Comparison of ENCODE assay signal across 1 cellular context in the genomic region with DNA sequence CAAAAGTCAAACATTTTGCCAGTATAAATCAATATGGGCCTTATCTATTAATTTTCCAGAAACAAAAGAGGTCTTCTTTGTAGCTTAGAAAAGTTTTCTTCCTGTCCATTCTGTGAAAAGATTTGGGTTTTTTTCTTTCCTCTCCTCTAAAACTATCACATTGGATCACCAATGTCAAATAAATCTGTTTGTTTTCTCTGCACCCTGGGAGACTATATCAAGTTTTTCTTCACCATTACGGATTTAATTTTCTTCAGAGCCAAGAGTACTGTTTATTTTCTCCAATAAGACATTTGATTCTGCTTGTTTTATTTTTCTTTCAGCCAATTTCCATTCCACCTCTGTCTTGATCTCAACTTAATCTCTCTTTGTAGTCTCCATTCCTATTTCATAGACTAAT.
TF ChIP-seq lines count a peak whose summit lies in the region.

No MANE protein-coding gene starts in this region.

TF ChIP-seq in HEK293, 187 proteins besides CTCF, POLR2A, EP300 and RAD21:
- TF ChIP-seq, protein P1, sequence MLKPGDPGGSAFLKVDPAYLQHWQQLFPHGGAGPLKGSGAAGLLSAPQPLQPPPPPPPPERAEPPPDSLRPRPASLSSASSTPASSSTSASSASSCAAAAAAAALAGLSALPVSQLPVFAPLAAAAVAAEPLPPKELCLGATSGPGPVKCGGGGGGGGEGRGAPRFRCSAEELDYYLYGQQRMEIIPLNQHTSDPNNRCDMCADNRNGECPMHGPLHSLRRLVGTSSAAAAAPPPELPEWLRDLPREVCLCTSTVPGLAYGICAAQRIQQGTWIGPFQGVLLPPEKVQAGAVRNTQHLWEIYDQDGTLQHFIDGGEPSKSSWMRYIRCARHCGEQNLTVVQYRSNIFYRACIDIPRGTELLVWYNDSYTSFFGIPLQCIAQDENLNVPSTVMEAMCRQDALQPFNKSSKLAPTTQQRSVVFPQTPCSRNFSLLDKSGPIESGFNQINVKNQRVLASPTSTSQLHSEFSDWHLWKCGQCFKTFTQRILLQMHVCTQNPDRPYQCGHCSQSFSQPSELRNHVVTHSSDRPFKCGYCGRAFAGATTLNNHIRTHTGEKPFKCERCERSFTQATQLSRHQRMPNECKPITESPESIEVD (tag by site-specific recombination; IDR thresholded peaks at IDR 0.05), result peak; percentile 92
- TF ChIP-seq HOXC10 (CRISPR knock-in tag; IDR thresholded peaks at IDR 0.05) (no peak), GLIS1 (tag by site-specific recombination; IDR thresholded peaks at IDR 0.05) (peak; percentile 84)
- TF ChIP-seq, protein P2, sequence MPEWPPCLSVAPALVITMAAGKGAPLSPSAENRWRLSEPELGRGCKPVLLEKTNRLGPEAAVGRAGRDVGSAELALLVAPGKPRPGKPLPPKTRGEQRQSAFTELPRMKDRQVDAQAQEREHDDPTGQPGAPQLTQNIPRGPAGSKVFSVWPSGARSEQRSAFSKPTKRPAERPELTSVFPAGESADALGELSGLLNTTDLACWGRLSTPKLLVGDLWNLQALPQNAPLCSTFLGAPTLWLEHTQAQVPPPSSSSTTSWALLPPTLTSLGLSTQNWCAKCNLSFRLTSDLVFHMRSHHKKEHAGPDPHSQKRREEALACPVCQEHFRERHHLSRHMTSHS (tag by site-specific recombination; IDR thresholded peaks at IDR 0.05), result no peak
